ENCODE assay signal across 10 cellular contexts in genomic region chr2:226794077-226794670, GRCh38. TPM values are rescaled to one million over a fixed set of nuclear protein-coding genes. Genes with fewer than 3 reads are reported as not detected.
DNase-seq lines count a peak whose midpoint lies in the region; ATAC-seq and TF ChIP-seq lines count a peak whose summit lies in the region.
"Had no signal": no experiment of that assay in that cellular context is flagged by ENCODE, and none has a peak within 500 bp of the region (broad histone marks: within the 10 kb centered on the region; RNA-seq: fewer than 3 reads in every experiment).

No MANE protein-coding gene starts in this region.

- H3K4me1 ChIP-seq in hepatocyte (ENCODE audit: insufficient read depth) (peaks cover 40% of the 10 kb centered on the region), smooth muscle cell (ENCODE audit: low read depth) (peaks cover 26% of the 10 kb centered on the region)

- no peak for DNase-seq in HFF-Myc (ENCODE audit: extremely low read depth, low read depth)
- DNase-seq in hepatocyte (ENCODE audit: low spot score) = no peak
- DNase-seq in smooth muscle cell (lab: John Stamatoyannopoulos, UW; ENCODE audit: unreplicated experiment) = no peak
- no peak for DNase-seq in G401 (ENCODE audit: low spot score)
- DNase-seq: T1000 had no signal

- H3F3A ChIP-seq in smooth muscle cell (ENCODE audit: low read depth) = no peaks in the 10 kb centered on the region

- peak overlapping the region; percentile 83 for H3K9ac ChIP-seq in smooth muscle cell (ENCODE audit: low read depth)

- no peaks in the 10 kb centered on the region for H3K9me3 ChIP-seq in hepatocyte (ENCODE audit: low read depth)
- H3K9me3 ChIP-seq in smooth muscle cell (replicated peaks; ENCODE audit: low read depth) = no peaks in the 10 kb centered on the region

- peak overlapping the region; percentile 87 for H3K27ac ChIP-seq in hepatocyte
- peak overlapping the region; percentile 83 for H3K27ac ChIP-seq in smooth muscle cell (ENCODE audit: low read depth)
- H3K27ac ChIP-seq: HL-60 had no signal

- peaks cover 94% of the 10 kb centered on the region for H3K79me2 ChIP-seq in hepatocyte
- H3K79me2 ChIP-seq in smooth muscle cell (ENCODE audit: low read depth) = peaks cover 94% of the 10 kb centered on the region

- TF ChIP-seq CTCF in HFF-Myc (IDR thresholded peaks at IDR 0.05; ENCODE audit: low read depth, low read length, missing control alignments) = no peak
- TF ChIP-seq CTCF in WI38 (IDR thresholded peaks at IDR 0.05; ENCODE audit: low read depth, low read length) = no peak
- TF ChIP-seq CTCF in hepatocyte (IDR thresholded peaks at IDR 0.05; ENCODE audit: poor library complexity) = no peak
- TF ChIP-seq CTCF in smooth muscle cell (IDR thresholded peaks at IDR 0.05; ENCODE audit: borderline replicate concordance, insufficient read depth, poor library complexity, severe bottlenecking) = no peak

- H3K36me3 ChIP-seq in hepatocyte (replicated peaks; ENCODE audit: insufficient read depth, low read depth) (no peaks in the 10 kb centered on the region), smooth muscle cell (ENCODE audit: low read depth) (no peaks in the 10 kb centered on the region)

- peak overlapping the region; percentile 77 for H3K4me3 ChIP-seq in HFF-Myc (replicated peaks; ENCODE audit: low read depth, low read length)
- peak overlapping the region; percentile 73 for H3K4me3 ChIP-seq in WI38 (ENCODE audit: low read depth, low read length)
- peak overlapping the region; percentile 51 for H3K4me3 ChIP-seq in hepatocyte
- H3K4me3 ChIP-seq in smooth muscle cell = peak overlapping the region; percentile 77

- in situ Hi-C loops in G401 (cut with HindIII; ENCODE audit: low sequenced_read_pairs) = loop anchor here (25.0 kb wide), 1 partner anchor 307 kb away; no protein-coding TSS in a partner anchor

- H3K4me2 ChIP-seq in hepatocyte (peak overlapping the region; percentile 83), smooth muscle cell (peak overlapping the region; percentile 90)

- WGBS in hepatocyte (ENCODE audit: low lambda C conversion rate, missing lambda C conversion rate) = 4% methylated on average over 4 of the region's 4 CpGs
- 11% methylated on average over 4 of the region's 4 CpGs for WGBS in smooth muscle cell (ENCODE audit: low lambda C conversion rate)

- no peaks in the 10 kb centered on the region for H3K9me2 ChIP-seq in hepatocyte (replicated peaks; ENCODE audit: insufficient read depth)

- ATAC-seq in HG03354 (IDR thresholded peaks at IDR 0.05; ENCODE audit: poor library complexity, severe bottlenecking, unreplicated experiment) (no peak), GM21423 (IDR thresholded peaks at IDR 0.05; ENCODE audit: unreplicated experiment) (no peak)
- ATAC-seq: esophagus mucosa had no signal

- H2AFZ ChIP-seq in hepatocyte (no peak overlapping the region), smooth muscle cell (ENCODE audit: low read depth) (peak overlapping the region; percentile 42)

- no peaks in the 10 kb centered on the region for H3K27me3 ChIP-seq in hepatocyte
- H3K27me3 ChIP-seq in smooth muscle cell (ENCODE audit: low read depth) = no peaks in the 10 kb centered on the region

- peaks cover 18% of the 10 kb centered on the region for H4K20me1 ChIP-seq in hepatocyte (ENCODE audit: insufficient read depth, poor library complexity, severe bottlenecking)
- H4K20me1 ChIP-seq in smooth muscle cell (ENCODE audit: low read depth) = peaks cover 46% of the 10 kb centered on the region

RNA-seq across cellular contexts. Expression of gene IRS1, which starts 5.4 kb away (rescaled TPM):
- total RNA-seq in hepatocyte = 20.1 and 25.6 TPM in 2 replicates
- polyA plus RNA-seq in hepatocyte = 10.9 and 12.5 TPM in 2 replicates
- total RNA-seq in smooth muscle cell = 14.3 and 14.6 TPM in 2 replicates
- polyA plus RNA-seq in smooth muscle cell = 8.6 and 9.4 TPM in 2 replicates
- total RNA-seq in G401 (2014; rRNA removed; shearing (Covaris generic)) = 24.6 and 26.5 TPM in 2 replicates

RNA-seq across cellular contexts. Expression of gene RHBDD1, which starts 41.7 kb away (rescaled TPM):
- 16.2 and 20.1 TPM in 2 replicates for total RNA-seq in hepatocyte
- polyA plus RNA-seq in hepatocyte = 13.1 and 20.9 TPM in 2 replicates
- 20.7 and 28.3 TPM in 2 replicates for total RNA-seq in smooth muscle cell
- polyA plus RNA-seq in smooth muscle cell = 11.3 and 12.8 TPM in 2 replicates
- 4.0 and 7.9 TPM in 2 replicates for total RNA-seq in G401 (2014; rRNA removed; shearing (Covaris generic))
